ENCODE assay signal across 7 cellular contexts in the genomic region with DNA sequence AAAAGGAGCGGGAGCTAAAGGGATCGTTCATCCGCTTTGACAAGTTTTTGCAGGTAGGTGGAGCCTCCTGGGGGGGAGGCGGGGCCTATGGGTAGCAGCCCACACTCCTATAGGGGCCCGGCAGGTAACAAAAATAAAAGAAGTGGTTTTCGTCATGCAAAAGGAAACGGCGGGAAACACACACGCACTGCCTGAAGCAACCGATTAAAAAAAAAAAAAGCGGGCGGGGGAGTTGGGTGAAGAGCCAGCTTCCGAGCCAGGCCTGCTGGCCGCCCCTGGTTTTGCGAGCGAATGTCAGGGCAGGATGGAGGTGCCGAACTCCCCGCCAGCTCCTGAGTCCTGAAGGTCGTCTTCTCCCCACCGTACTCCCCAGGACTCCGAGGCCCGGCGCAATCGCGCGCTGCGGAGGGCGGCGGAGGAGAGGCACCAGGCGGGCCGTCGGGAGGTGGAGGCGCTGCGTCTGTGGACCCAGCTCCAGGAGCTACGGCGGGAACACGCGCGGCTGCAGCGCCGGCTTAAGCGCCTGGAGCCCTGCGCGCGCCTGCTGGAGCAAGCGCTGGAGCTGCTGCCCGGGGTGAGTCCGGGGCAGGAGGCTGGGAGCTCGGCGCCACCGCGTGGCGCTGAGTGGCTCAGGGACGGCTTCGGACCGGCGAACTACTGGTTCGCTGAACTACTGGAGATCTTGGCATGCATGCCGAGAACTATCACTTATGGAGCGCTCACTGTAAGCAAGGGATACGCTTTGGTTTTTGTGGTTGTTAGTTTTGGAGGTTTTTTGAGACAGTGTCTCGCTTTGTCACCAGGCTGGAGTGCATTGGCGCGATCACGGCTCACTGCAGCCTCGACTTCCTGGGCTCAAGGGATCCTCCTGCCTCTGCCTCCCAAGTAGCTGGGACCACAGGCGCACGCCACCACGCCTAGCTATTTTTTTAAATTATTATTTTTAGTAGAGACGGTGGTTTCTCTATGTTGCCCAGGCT. TPM values are rescaled to one million over a fixed set of nuclear protein-coding genes. Genes with fewer than 3 reads are reported as not detected.
DNase-seq lines count a peak whose midpoint lies in the region; ATAC-seq, FAIRE-seq and TF ChIP-seq lines count a peak whose summit lies in the region.

No MANE protein-coding gene starts in this region.

- H3K9me3 ChIP-seq in mucosa of descending colon = no peaks in the 10 kb centered on the region

- peak overlapping the region; percentile 80 for H3K27ac ChIP-seq in HL-60 (replicated peaks)

- peak; percentile 71 for FAIRE-seq in GM12892 (lab: Jason Lieb, UNC)

- peak overlapping the region; percentile 49 for H3K4me3 ChIP-seq in HL-60 (replicated peaks; ENCODE audit: insufficient read depth, low read length)
- no peak overlapping the region for H3K4me3 ChIP-seq in mucosa of descending colon

- TF ChIP-seq POLR2A in GM12892 (IDR thresholded peaks at IDR 0.05; ENCODE audit: low read depth, low read length) = no peak

- no peaks in the 10 kb centered on the region for H3K27me3 ChIP-seq in HL-60 (ENCODE audit: insufficient read depth, poor library complexity, severe bottlenecking)

- peak; percentile 89 for ATAC-seq in mucosa of descending colon

- H3K36me3 ChIP-seq in mucosa of descending colon (ENCODE audit: low read depth) = no peaks in the 10 kb centered on the region

- DNase-seq in GM12892 (ENCODE audit: insufficient read length) (peak; percentile 83), HL-60 (ENCODE audit: low read depth in 1 of 2, low spot score in 1 of 2) (peak; percentile 73 to 88), NOMO-1 (lab: John Stamatoyannopoulos, UW; ENCODE audit: unreplicated experiment in 2 of 2) (peak; percentile 66 to 72), epidermal melanocyte (ENCODE audit: insufficient read length, low spot score) (peak; percentile 84), mucosa of descending colon (peak; percentile 76 to 86 (median 80))
- DNase-seq in activated CD8-positive, alpha-beta memory T cell treated with anti-CD3 and anti-CD28 coated beads, Interleukin-2, amount 50 U/mL, for 4 hours = peak; percentile 58
- DNase-seq in stimulated activated CD8-positive, alpha-beta memory T cell treated with anti-CD3 and anti-CD28 coated beads, Interleukin-7, amount 100 ng/mL, for 4 hours (ENCODE audit: low read depth in 2 of 2) = peak; percentile 5 to 32

- intact Hi-C loops in mucosa of descending colon (cut with DNase I, micrococcal nuclease) = loop anchor here (5.0 to 10.0 kb wide), 2 partner anchors 98 to 106 kb away; a partner anchor contains a TSS

- TF ChIP-seq CTCF in HL-60 (IDR thresholded peaks at IDR 0.05; ENCODE audit: insufficient read depth, low read length) (peak; percentile 57), mucosa of descending colon (IDR thresholded peaks at IDR 0.05) (peak; percentile 50)

- peaks cover 24% of the 10 kb centered on the region for H3K4me1 ChIP-seq in mucosa of descending colon (ENCODE audit: low read depth)

RNA-seq across cellular contexts. Expression of a gene that starts 3.6 kb away (rescaled TPM):
- 0.36 TPM for polyA plus RNA-seq in GM12892 (2012; ENCODE audit: missing spikeins)
- total RNA-seq in mucosa of descending colon = under 1 TPM in 1 of 3 donors, not detected in 2; 0.34 TPM

RNA-seq across cellular contexts. Expression of a gene that starts 17.6 kb away (rescaled TPM):
- 2.0 TPM for polyA plus RNA-seq in GM12892 (2012; ENCODE audit: missing spikeins)
- total RNA-seq in mucosa of descending colon = 1 to 10 TPM; 3.3 to 7.9 (median 6.5) TPM

RNA-seq across cellular contexts. Expression of a gene that starts 32.2 kb away (rescaled TPM):
- polyA plus RNA-seq in GM12892 (2012; ENCODE audit: missing spikeins) = 27.4 TPM
- total RNA-seq in mucosa of descending colon = 10 to 100 TPM; 46.4 to 60.6 (median 53.2) TPM

RNA-seq across cellular contexts. Expression of a gene that starts 32.4 kb away (rescaled TPM):
- polyA plus RNA-seq in GM12892 (2012; ENCODE audit: missing spikeins) = 10.5 TPM
- total RNA-seq in mucosa of descending colon = 10 to 100 TPM; 13.0 to 17.0 (median 14.9) TPM

Comparison
In these comparisons a context has a peak if more than half of its experiments do, and no peak if none do; other contexts are left out.
1. DNase-seq: peak in every context shown above with its lines; median percentile 84 in epidermal melanocyte; 83 in GM12892; 80 in HL-60; 80 in mucosa of descending colon; 69 in NOMO-1; 58 in activated CD8-positive, alpha-beta memory T cell treated with anti-CD3 and anti-CD28 coated beads, Interleukin-2, amount 50 U/mL, for 4 hours; 18 in stimulated activated CD8-positive, alpha-beta memory T cell treated with anti-CD3 and anti-CD28 coated beads, Interleukin-7, amount 100 ng/mL, for 4 hours.